37 cellular contexts compared by ENCODE assay signal in the genomic region with DNA sequence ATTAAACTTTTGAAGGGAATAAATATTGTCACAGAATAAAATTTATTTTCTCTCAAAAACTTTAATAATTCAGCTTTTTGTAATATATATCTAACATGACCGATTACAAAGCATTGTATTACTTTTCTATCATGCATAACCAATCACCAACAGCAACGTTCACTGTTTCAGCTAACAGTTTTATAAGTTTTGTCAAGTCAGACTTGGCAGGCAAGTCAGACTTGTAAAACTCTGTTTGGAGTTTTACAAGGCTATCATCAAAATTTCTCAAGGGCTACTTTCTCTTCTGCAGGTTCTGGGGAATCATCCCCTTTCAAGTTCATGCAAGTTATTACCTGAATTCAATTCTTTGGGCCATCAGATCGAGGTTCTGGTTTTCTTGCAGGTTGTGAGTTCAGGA.
"Had no signal": no experiment of that assay in that cellular context is flagged by ENCODE, and none has a peak within 500 bp of the region (broad histone marks: within the 10 kb centered on the region; RNA-seq: fewer than 3 reads in every experiment).

No MANE protein-coding gene starts in this region.

- FAIRE-seq: astrocyte, TTC549 had no signal

- H3K27ac Mint-ChIP-seq: activated B cell treated with CpG ODN at 0.5 μM for 24 hours; activated CD4-positive, alpha-beta memory T cell treated with anti-CD3 and anti-CD28 coated beads for 36 hours; activated CD4-positive, alpha-beta T cell treated with anti-CD3 and anti-CD28 coated beads, Interleukin-2, amount 10 ng/mL, durations not matched to agents 24 days and 14 days; activated CD8-positive, alpha-beta T cell treated with anti-CD3 and anti-CD28 coated beads for 36 hours; activated naive CD4-positive, alpha-beta T cell treated with anti-CD3 and anti-CD28 coated beads for 36 hours; activated naive CD4-positive, alpha-beta T cell treated with anti-CD3 and anti-CD28 coated beads, Interleukin-2, amount 50 U/mL, for 72 hours; activated naive CD8-positive, alpha-beta T cell treated with anti-CD3 and anti-CD28 coated beads for 36 hours; activated T-cell treated with anti-CD3 and anti-CD28 coated beads, Interleukin-2, amount 50 U/mL, for 72 hours; activated T-helper 1 cell treated with anti-CD3 and anti-CD28 coated beads, Interleukin-12 subunit alpha, Interleukin-12 subunit beta, Interleukin-2, Interleukin-4 antibody, amounts not matched to agents 30 ng/mL and 10 ng/mL and 1 ng/mL, durations not matched to agents 14 hours and 24 hours and 36 hours; activated T-helper 17 cell treated with anti-CD3 and anti-CD28 coated beads, Interleukin-2, amount 50 U/mL, for 72 hours; T-helper 1 cell treated with Interleukin-12 subunit alpha and Interleukin-12 subunit beta and Interleukin-4 antibody, amounts not matched to agents 30 μg/mL and 1 μg/mL, for 36 hours; T-helper 2 cell treated with Interferon-gamma antibody and Interleukin-4, amounts not matched to agents 5 μg/mL and 100 μg/mL, for 36 hours had no signal

- H3K4me3 ChIP-seq: adrenal gland, body of pancreas, breast epithelium had no signal

- H3K4me3 Mint-ChIP-seq: activated B cell treated with CpG ODN at 0.5 μM for 24 hours; activated CD4-positive, alpha-beta memory T cell treated with anti-CD3 and anti-CD28 coated beads for 36 hours; activated CD4-positive, alpha-beta T cell treated with anti-CD3 and anti-CD28 coated beads, Interleukin-2, amount 10 ng/mL, durations not matched to agents 24 days and 14 days; activated CD8-positive, alpha-beta T cell treated with anti-CD3 and anti-CD28 coated beads for 36 hours; activated naive CD4-positive, alpha-beta T cell treated with anti-CD3 and anti-CD28 coated beads for 36 hours; activated naive CD8-positive, alpha-beta T cell treated with anti-CD3 and anti-CD28 coated beads for 36 hours; activated T-cell treated with anti-CD3 and anti-CD28 coated beads, Interleukin-2, amount 50 U/mL, for 4 hours; activated T-cell treated with anti-CD3 and anti-CD28 coated beads, Interleukin-2, amount 50 U/mL, for 72 hours; activated T-helper 1 cell treated with anti-CD3 and anti-CD28 coated beads, Interleukin-12 subunit alpha, Interleukin-12 subunit beta, Interleukin-2, Interleukin-4 antibody, amounts not matched to agents 30 ng/mL and 10 ng/mL and 1 ng/mL, durations not matched to agents 14 hours and 24 hours and 36 hours; activated T-helper 17 cell treated with anti-CD3 and anti-CD28 coated beads, Interleukin-2, amount 50 U/mL, for 72 hours; T-helper 1 cell treated with Interleukin-12 subunit alpha and Interleukin-12 subunit beta and Interleukin-4 antibody, amounts not matched to agents 30 μg/mL and 1 μg/mL, for 36 hours; T-helper 2 cell treated with Interferon-gamma antibody and Interleukin-4, amounts not matched to agents 5 μg/mL and 100 μg/mL, for 36 hours had no signal

- H3K27me3 Mint-ChIP-seq: activated B cell treated with CpG ODN at 0.5 μM for 24 hours; activated CD4-positive, alpha-beta memory T cell treated with anti-CD3 and anti-CD28 coated beads for 36 hours; activated CD4-positive, alpha-beta T cell treated with anti-CD3 and anti-CD28 coated beads, Interleukin-2, amount 10 ng/mL, durations not matched to agents 24 days and 14 days; activated CD8-positive, alpha-beta T cell treated with anti-CD3 and anti-CD28 coated beads for 36 hours; activated naive CD8-positive, alpha-beta T cell treated with anti-CD3 and anti-CD28 coated beads for 36 hours had no signal

- H3K9me3 ChIP-seq: adrenal gland, body of pancreas, breast epithelium had no signal

- H3K27ac ChIP-seq: adrenal gland, body of pancreas, brain microvascular endothelial cell, breast epithelium, VCaP had no signal

- H3K36me3 ChIP-seq: adrenal gland, brain microvascular endothelial cell, breast epithelium had no signal

- H3K4me1 ChIP-seq: adrenal gland, body of pancreas, breast epithelium had no signal

- DNase-seq: activated B cell treated with CpG ODN at 0.5 μM for 24 hours; activated CD4-positive, alpha-beta memory T cell treated with anti-CD3 and anti-CD28 coated beads for 36 hours; activated CD4-positive, alpha-beta T cell treated with anti-CD3 and anti-CD28 coated beads for 4 hours; activated CD4-positive, alpha-beta T cell treated with anti-CD3 and anti-CD28 coated beads, Interleukin-2, amount 10 ng/mL, durations not matched to agents 24 days and 14 days; activated CD4-positive, alpha-beta T cell treated with anti-CD3 and anti-CD28 coated beads, Interleukin-2, amount 50 U/mL, for 1 hour; activated CD4-positive, alpha-beta T cell treated with anti-CD3 and anti-CD28 coated beads, Interleukin-2, amount 50 U/mL, for 4 hours; activated CD4-positive, CD25-positive, alpha-beta regulatory T cell treated with anti-CD3 and anti-CD28 coated beads, Interleukin-2, amount 50 U/mL, for 72 hours; activated CD8-positive, alpha-beta memory T cell treated with anti-CD3 and anti-CD28 coated beads, Interleukin-2, amount 50 U/mL, for 4 hours; activated CD8-positive, alpha-beta T cell treated with anti-CD3 and anti-CD28 coated beads for 36 hours; activated effector memory CD4-positive, alpha-beta T cell treated with anti-CD3 and anti-CD28 coated beads, Interleukin-2, amount 50 U/mL, for 16 hours; activated gamma-delta T cell treated with Interleukin-2 at 50 U/mL for 16 hours; activated naive CD4-positive, alpha-beta T cell; activated naive CD4-positive, alpha-beta T cell treated with anti-CD3 and anti-CD28 coated beads for 36 hours; activated naive CD4-positive, alpha-beta T cell treated with anti-CD3 and anti-CD28 coated beads, Interleukin-2, amount 50 U/mL, for 16 hours; activated naive CD8-positive, alpha-beta T cell treated with anti-CD3 and anti-CD28 coated beads for 36 hours; activated T-cell treated with anti-CD3 and anti-CD28 coated beads for 4 hours; activated T-cell treated with anti-CD3 and anti-CD28 coated beads, Interleukin-2, amount 50 U/mL, for 1 hour; activated T-cell treated with anti-CD3 and anti-CD28 coated beads, Interleukin-2, amount 50 U/mL, for 4 hours; activated T-cell treated with anti-CD3 and anti-CD28 coated beads, Interleukin-2, amount 50 U/mL, for 72 hours; adrenal gland; amniotic stem cell; aorta; body of pancreas; brain microvascular endothelial cell; central memory CD4-positive, alpha-beta T cell; T-helper 1 cell; T-helper 2 cell; T-helper 9 cell had no signal

- H3K36me3 Mint-ChIP-seq: activated CD4-positive, alpha-beta memory T cell treated with anti-CD3 and anti-CD28 coated beads for 36 hours; activated naive CD8-positive, alpha-beta T cell treated with anti-CD3 and anti-CD28 coated beads for 36 hours had no signal

- H3K27me3 ChIP-seq: adrenal gland, body of pancreas, brain microvascular endothelial cell, breast epithelium had no signal

- ATAC-seq: activated CD8-positive, alpha-beta T cell treated with anti-CD3 and anti-CD28 coated beads for 36 hours; activated naive CD4-positive, alpha-beta T cell treated with anti-CD3 and anti-CD28 coated beads, Interleukin-2, amount 50 U/mL, for 72 hours; activated T-cell treated with anti-CD3 and anti-CD28 coated beads, Interleukin-2, amount 50 U/mL, for 4 hours; activated T-cell treated with anti-CD3 and anti-CD28 coated beads, Interleukin-2, amount 50 U/mL, for 72 hours; activated T-helper 17 cell treated with anti-CD3 and anti-CD28 coated beads, Interleukin-2, amount 50 U/mL, for 72 hours; body of pancreas had no signal

- H3K4me1 Mint-ChIP-seq: activated B cell treated with CpG ODN at 0.5 μM for 24 hours; activated CD4-positive, alpha-beta T cell treated with anti-CD3 and anti-CD28 coated beads, Interleukin-2, amount 10 ng/mL, durations not matched to agents 24 days and 14 days; activated naive CD8-positive, alpha-beta T cell treated with anti-CD3 and anti-CD28 coated beads for 36 hours; activated T-helper 17 cell treated with anti-CD3 and anti-CD28 coated beads, Interleukin-2, amount 50 U/mL, for 72 hours had no signal

- H3K9me3 Mint-ChIP-seq: activated B cell treated with CpG ODN at 0.5 μM for 24 hours; activated CD4-positive, alpha-beta memory T cell treated with anti-CD3 and anti-CD28 coated beads for 36 hours; activated CD4-positive, alpha-beta T cell treated with anti-CD3 and anti-CD28 coated beads, Interleukin-2, amount 10 ng/mL, durations not matched to agents 24 days and 14 days; activated naive CD4-positive, alpha-beta T cell treated with anti-CD3 and anti-CD28 coated beads for 36 hours; activated T-cell treated with anti-CD3 and anti-CD28 coated beads, Interleukin-2, amount 50 U/mL, for 4 hours; activated T-helper 1 cell treated with anti-CD3 and anti-CD28 coated beads, Interleukin-12 subunit alpha, Interleukin-12 subunit beta, Interleukin-2, Interleukin-4 antibody, amounts not matched to agents 30 ng/mL and 10 ng/mL and 1 ng/mL, durations not matched to agents 14 hours and 24 hours and 36 hours; T-helper 1 cell treated with Interleukin-12 subunit alpha and Interleukin-12 subunit beta and Interleukin-4 antibody, amounts not matched to agents 30 μg/mL and 1 μg/mL, for 36 hours; T-helper 2 cell treated with Interferon-gamma antibody and Interleukin-4, amounts not matched to agents 5 μg/mL and 100 μg/mL, for 36 hours had no signal
